Comparison of ENCODE assay signal across 18 cellular contexts in the genomic region with DNA sequence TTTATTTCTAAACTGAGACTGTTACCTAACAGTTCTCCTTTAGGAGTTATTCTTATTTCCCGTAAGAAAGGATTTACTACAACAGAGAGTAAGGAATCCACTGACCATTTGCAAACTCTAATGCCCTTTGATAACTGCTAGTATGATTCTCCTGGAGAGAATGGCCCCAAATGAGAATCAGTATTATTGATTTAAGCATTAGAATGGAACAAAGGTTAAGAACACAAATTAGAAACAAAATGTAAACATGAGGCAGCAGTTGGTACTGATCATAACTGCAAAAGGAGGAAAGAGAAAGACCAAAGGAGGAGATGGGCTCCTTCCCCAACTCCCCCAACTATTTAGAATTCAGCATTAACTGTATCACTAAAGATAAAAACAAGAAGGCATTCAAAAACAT. TPM values are rescaled to one million over a fixed set of nuclear protein-coding genes. Genes with fewer than 3 reads are reported as not detected.
A peak's percentile ranks its signal among the peaks of the same experiment; 100 is the strongest.
DNase-seq lines count a peak whose midpoint lies in the region; ATAC-seq, FAIRE-seq and TF ChIP-seq lines count a peak whose summit lies in the region.
"Had no signal": no experiment of that assay in that cellular context is flagged by ENCODE, and none has a peak within 500 bp of the region (broad histone marks: within the 10 kb centered on the region; RNA-seq: fewer than 3 reads in every experiment).

No MANE protein-coding gene starts in this region.

- H3K4me1 Mint-ChIP-seq in activated naive CD8-positive, alpha-beta T cell treated with anti-CD3 and anti-CD28 coated beads for 36 hours, result peaks cover 19% of the 10 kb centered on the region
- H3K4me1 Mint-ChIP-seq in activated naive CD8-positive, alpha-beta T cell treated with anti-CD3 and anti-CD28 coated beads, Interleukin-2, amount 50 U/mL, for 24 hours, result peaks cover 23% of the 10 kb centered on the region
- peaks cover 24% of the 10 kb centered on the region for H3K4me1 Mint-ChIP-seq in T-helper 17 cell

- CTCF ChIA-PET in HepG2 (lab: Yijun Ruan, JAX; ENCODE audit: low intra/inter-chr PET ratio, low total read pairs), result no interaction called here

- no peaks in the 10 kb centered on the region for H3K27me3 ChIP-seq in HepG2 (ENCODE audit: control insufficient read depth in 1 of 2, insufficient read depth in 2 of 2, low read length in 2 of 2)
- H3K27me3 ChIP-seq in thyroid gland, result no peaks in the 10 kb centered on the region
- H3K27me3 ChIP-seq: SJCRH30 had no signal

- H3K4me3 ChIP-seq in HepG2 (replicated peaks in 1 of 3; ENCODE audit: insufficient read depth in 1 of 3, low read depth in 2 of 3, low read length in 3 of 3) (no peak overlapping the region), thyroid gland (replicated peaks in 1 of 3) (no peak overlapping the region)
- H3K4me3 ChIP-seq: HAP-1, PC-9, SJCRH30 had no signal

- H3K27me3 Mint-ChIP-seq in activated naive CD8-positive, alpha-beta T cell treated with anti-CD3 and anti-CD28 coated beads for 36 hours, result no peaks in the 10 kb centered on the region
- no peaks in the 10 kb centered on the region for H3K27me3 Mint-ChIP-seq in activated naive CD8-positive, alpha-beta T cell treated with anti-CD3 and anti-CD28 coated beads, Interleukin-2, amount 50 U/mL, for 24 hours
- H3K27me3 Mint-ChIP-seq in T-helper 17 cell, result no peaks in the 10 kb centered on the region

- H3K4me2 ChIP-seq in HepG2 (ENCODE audit: low read depth, low read length), result peak overlapping the region; percentile 38; the same call in 1 of the 2 replicates
- H3K4me2 ChIP-seq: PC-9 had no signal

- peaks cover 15% of the 10 kb centered on the region for H3K4me1 ChIP-seq in HepG2 (ENCODE audit: insufficient read depth, low read length)
- H3K4me1 ChIP-seq in thyroid gland, result peaks cover 10 to 19% of the 10 kb centered on the region in 2 donors

- BruUV-seq in HepG2 (replicated peaks; lab: Mats Ljungman, UMichigan), result no TSS peak

- whole genome bisulfite sequencing in HepG2 (ENCODE audit: low lambda C conversion rate), result 60% methylated on average over 1 of the region's 1 CpG
- 91% methylated on average over 1 of the region's 1 CpG for WGBS in thyroid gland, 2 donors

- no peak overlapping the region for H3K4me3 Mint-ChIP-seq in activated naive CD8-positive, alpha-beta T cell treated with anti-CD3 and anti-CD28 coated beads for 36 hours
- no peak overlapping the region for H3K4me3 Mint-ChIP-seq in activated naive CD8-positive, alpha-beta T cell treated with anti-CD3 and anti-CD28 coated beads, Interleukin-2, amount 50 U/mL, for 24 hours
- H3K4me3 Mint-ChIP-seq in T-helper 17 cell, result no peak overlapping the region

- H3K9me3 ChIP-seq in T-helper 17 cell (ENCODE audit: control insufficient read depth, low read length, poor library complexity, severe bottlenecking) (no peaks in the 10 kb centered on the region), HepG2 (ENCODE audit: low read length) (no peaks in the 10 kb centered on the region), thyroid gland (no peaks in the 10 kb centered on the region)
- H3K9me3 ChIP-seq: HAP-1, SJCRH30 had no signal

- no peak for TF ChIP-seq CTCF in HepG2 (CRISPR knock-in tag; IDR thresholded peaks at IDR 0.05)
- TF ChIP-seq CTCF in thyroid gland (IDR thresholded peaks at IDR 0.05), result no peak

- no peaks in the 10 kb centered on the region for H3K79me2 ChIP-seq in HepG2 (ENCODE audit: insufficient read depth, low read length)

- POLR2A ChIA-PET in HepG2 (lab: Yijun Ruan, JAX), result no interaction called here

- no peak overlapping the region for H3K9ac ChIP-seq in HepG2 (ENCODE audit: insufficient read depth, low read depth, low read length)

- TF ChIP-seq RAD21 in HepG2 (CRISPR knock-in tag; IDR thresholded peaks at IDR 0.05), result no peak

- 0 out of 2 replicates have a peak, but pooled peaks cover 2% of the 10 kb centered on the region for H4K20me1 ChIP-seq in HepG2 (ENCODE audit: insufficient read depth, low read length)

- FAIRE-seq in HepG2 (lab: Jason Lieb, UNC), result no peak
- FAIRE-seq: GM19239 had no signal

- intact Hi-C loops in HepG2 (cut with micrococcal nuclease; ENCODE audit: unreplicated experiment), result no loop called here
- intact Hi-C loops in thyroid gland (cut with DNase I), result no loop called here

- H2AFZ ChIP-seq in HepG2 (ENCODE audit: low read length), result no peak overlapping the region
- H2AFZ ChIP-seq: PC-9 had no signal

- peak overlapping the region; percentile 5 for H3K27ac Mint-ChIP-seq in activated naive CD8-positive, alpha-beta T cell treated with anti-CD3 and anti-CD28 coated beads for 36 hours
- H3K27ac Mint-ChIP-seq in activated naive CD8-positive, alpha-beta T cell treated with anti-CD3 and anti-CD28 coated beads, Interleukin-2, amount 50 U/mL, for 24 hours, result no peak overlapping the region
- H3K27ac Mint-ChIP-seq in T-helper 17 cell, result peak overlapping the region; percentile 68

- no peak for ATAC-seq in activated naive CD8-positive, alpha-beta T cell treated with anti-CD3 and anti-CD28 coated beads, Interleukin-2, amount 50 U/mL, for 24 hours
- ATAC-seq in T-helper 17 cell, result no peak
- peak; percentile 78 for ATAC-seq in HepG2
- no peak for ATAC-seq in HG02623 (IDR thresholded peaks at IDR 0.05; ENCODE audit: unreplicated experiment)
- no peak for ATAC-seq in activated CD4-positive, CD25-positive, alpha-beta regulatory T cell treated with anti-CD3 and anti-CD28 coated beads, Interleukin-2, amount 50 U/mL, for 24 hours
- no peak for ATAC-seq in HG02798 (IDR thresholded peaks at IDR 0.05; ENCODE audit: poor library complexity, unreplicated experiment)

- H3K9me3 Mint-ChIP-seq in activated naive CD8-positive, alpha-beta T cell treated with anti-CD3 and anti-CD28 coated beads for 36 hours, result no peaks in the 10 kb centered on the region
- no peaks in the 10 kb centered on the region for H3K9me3 Mint-ChIP-seq in activated naive CD8-positive, alpha-beta T cell treated with anti-CD3 and anti-CD28 coated beads, Interleukin-2, amount 50 U/mL, for 24 hours

- H3K36me3 ChIP-seq in HepG2 (replicated peaks in 1 of 2; ENCODE audit: control insufficient read depth in 1 of 2, insufficient read depth in 2 of 2, low read length in 2 of 2), result peaks cover 2 to 23% of the 10 kb centered on the region in 2 experiments; a peak in 3 of 5 replicates
- no peaks in the 10 kb centered on the region for H3K36me3 ChIP-seq in thyroid gland

- H3K36me3 Mint-ChIP-seq in activated naive CD8-positive, alpha-beta T cell treated with anti-CD3 and anti-CD28 coated beads for 36 hours, result peaks cover 23% of the 10 kb centered on the region
- peaks cover 29% of the 10 kb centered on the region for H3K36me3 Mint-ChIP-seq in activated naive CD8-positive, alpha-beta T cell treated with anti-CD3 and anti-CD28 coated beads, Interleukin-2, amount 50 U/mL, for 24 hours (ENCODE audit: low read depth)
- H3K36me3 Mint-ChIP-seq in T-helper 17 cell (ENCODE audit: low read depth), result peaks cover 10% of the 10 kb centered on the region

- in situ Hi-C loops in HepG2 (cut with HindIII; ENCODE audit: extremely low pct_ligation_motif_present, low pct_unique_long_range_greater_than_20kb), result no loop called here

- peak overlapping the region; percentile 29 for H3K27ac ChIP-seq in HepG2 (ENCODE audit: extremely low read length, insufficient read depth, low read length)
- peak overlapping the region; percentile 5 to 67 (median 42) for H3K27ac ChIP-seq in thyroid gland
- H3K27ac ChIP-seq: C4-2B, PC-9, SJCRH30 had no signal

- no peak for TF ChIP-seq EP300 in HepG2 (IDR thresholded peaks at IDR 0.05; ENCODE audit: low read depth in 2 of 2, low read length in 2 of 2)
- TF ChIP-seq EP300 in HepG2 (CRISPR knock-in tag; IDR thresholded peaks at IDR 0.05; ENCODE audit: borderline replicate concordance), result no peak

- TF ChIP-seq POLR2A in HepG2 (IDR thresholded peaks at IDR 0.05; ENCODE audit: insufficient read depth in 1 of 2, low read depth in 2 of 2, low read length in 2 of 2) (no peak), thyroid gland (IDR thresholded peaks at IDR 0.05) (no peak)

- no peak for DNase-seq in activated naive CD8-positive, alpha-beta T cell treated with anti-CD3 and anti-CD28 coated beads for 36 hours
- DNase-seq in activated naive CD8-positive, alpha-beta T cell treated with anti-CD3 and anti-CD28 coated beads, Interleukin-2, amount 50 U/mL, for 24 hours, result no peak
- DNase-seq in T-helper 17 cell (no peak), HepG2 (ENCODE audit: low spot score) (peak; percentile 24), thyroid gland (no peak)
- DNase-seq: IMR-90, Kasumi-1, MM.1S, NCI-H1105, NCI-H187 treated with DMSO at 0.1 percent for 48 hours, PC-9, SJCRH30 had no signal

RNA-seq across cellular contexts. Expression of gene PSIP1, which starts 30.7 kb away (rescaled TPM):
- total RNA-seq in activated naive CD8-positive, alpha-beta T cell treated with anti-CD3 and anti-CD28 coated beads for 36 hours, result 100 to 1,000 TPM; 109 to 121 TPM
- total RNA-seq in T-helper 17 cell (100 to 1,000 TPM; 115 to 117 TPM), HepG2 (2016; rRNA removed; fragmentation: Illumina TruSeq; extraction: Trizol) (46.4 and 53.8 TPM in 2 replicates), thyroid gland (100 to 1,000 TPM in 1 of 4 donors, 10 to 100 TPM in 3; 52.9 to 103 (median 62.7) TPM)
- total RNA-seq in HepG2 (2016; cell fraction: cytosol; rRNA removed; fragmentation: Illumina TruSeq; extraction: Trizol; ENCODE audit: low read depth), result 6.3 and 7.4 TPM in 2 replicates
- total RNA-seq in HepG2 (2016; cell fraction: insoluble cytoplasmic fraction; rRNA removed; fragmentation: Illumina TruSeq; extraction: Trizol), result 50.2 and 53.9 TPM in 2 replicates
- total RNA-seq in HepG2 (2016; cell fraction: membrane; rRNA removed; fragmentation: Illumina TruSeq; extraction: Trizol), result 13.7 and 15.7 TPM in 2 replicates
- total RNA-seq in HepG2 (2016; cell fraction: nucleus; rRNA removed; fragmentation: Illumina TruSeq; extraction: Trizol), result 47.1 and 48.0 TPM in 2 replicates
- 9.6 and 12.6 TPM in 2 replicates for polyA plus RNA-seq in HepG2 (2011; rRNA removed)
- 3.4 and 5.6 TPM in 2 replicates for polyA plus RNA-seq in HepG2 (2011; cell fraction: cytosol; rRNA removed)
- polyA plus RNA-seq in HepG2 (2011; cell fraction: nucleus; rRNA removed), result 8.4 and 9.1 TPM in 2 replicates
- 29.2 and 39.0 TPM in 2 replicates for polyA plus RNA-seq in HepG2 (2012)
- polyA plus RNA-seq in HepG2 (2016; cell fraction: cytosol; fragmentation: Illumina TruSeq; extraction: Trizol; ENCODE audit: low read depth), result 4.6 and 4.9 TPM in 2 replicates
- 71.0 and 75.7 TPM in 2 replicates for polyA plus RNA-seq in HepG2 (2016; cell fraction: insoluble cytoplasmic fraction; fragmentation: Illumina TruSeq; extraction: Trizol; ENCODE audit: low read depth)
- 9.5 TPM in 2 replicates for polyA plus RNA-seq in HepG2 (2016; cell fraction: membrane; fragmentation: Illumina TruSeq; extraction: Trizol; ENCODE audit: low read depth)
- polyA plus RNA-seq in HepG2 (2016; cell fraction: nucleus; fragmentation: Illumina TruSeq; extraction: Trizol; ENCODE audit: insufficient read depth, low read depth), result 52.5 and 57.6 TPM in 2 replicates
- 4.7 and 19.9 TPM in 2 replicates for polyA minus RNA-seq in HepG2 (2011; rRNA and poly(A)+ RNA removed; ENCODE audit: low replicate concordance)
- 10.2 and 13.1 TPM in 2 replicates for polyA minus RNA-seq in HepG2 (2011; cell fraction: cytosol; rRNA and poly(A)+ RNA removed)
- polyA minus RNA-seq in HepG2 (2011; cell fraction: nucleus; rRNA and poly(A)+ RNA removed), result 46.7 and 47.2 TPM in 2 replicates

RNA-seq across cellular contexts. Expression of gene SNAPC3, which starts 57.4 kb away (rescaled TPM):
- 10 to 100 TPM; 20.4 to 22.8 TPM for total RNA-seq in activated naive CD8-positive, alpha-beta T cell treated with anti-CD3 and anti-CD28 coated beads for 36 hours
- total RNA-seq in T-helper 17 cell (10 to 100 TPM in 1 of 2 donors, 1 to 10 TPM in 1; 9.1 to 12.0 TPM), HepG2 (2016; rRNA removed; fragmentation: Illumina TruSeq; extraction: Trizol) (25.5 and 25.6 TPM in 2 replicates), thyroid gland (10 to 100 TPM; 32.4 to 51.3 (median 34.2) TPM)
- 3.6 and 4.5 TPM in 2 replicates for total RNA-seq in HepG2 (2016; cell fraction: cytosol; rRNA removed; fragmentation: Illumina TruSeq; extraction: Trizol; ENCODE audit: low read depth)
- 24.0 and 25.0 TPM in 2 replicates for total RNA-seq in HepG2 (2016; cell fraction: insoluble cytoplasmic fraction; rRNA removed; fragmentation: Illumina TruSeq; extraction: Trizol)
- total RNA-seq in HepG2 (2016; cell fraction: membrane; rRNA removed; fragmentation: Illumina TruSeq; extraction: Trizol), result 8.1 and 9.1 TPM in 2 replicates
- 39.1 TPM in 2 replicates for total RNA-seq in HepG2 (2016; cell fraction: nucleus; rRNA removed; fragmentation: Illumina TruSeq; extraction: Trizol)
- 20.8 and 26.0 TPM in 2 replicates for polyA plus RNA-seq in HepG2 (2011; rRNA removed)
- polyA plus RNA-seq in HepG2 (2011; cell fraction: cytosol; rRNA removed), result 11.3 and 14.4 TPM in 2 replicates
- polyA plus RNA-seq in HepG2 (2011; cell fraction: nucleus; rRNA removed), result 28.8 and 32.5 TPM in 2 replicates
- polyA plus RNA-seq in HepG2 (2012), result 17.5 and 20.8 TPM in 2 replicates
- 2.1 and 2.3 TPM in 2 replicates for polyA plus RNA-seq in HepG2 (2016; cell fraction: cytosol; fragmentation: Illumina TruSeq; extraction: Trizol; ENCODE audit: low read depth)
- polyA plus RNA-seq in HepG2 (2016; cell fraction: insoluble cytoplasmic fraction; fragmentation: Illumina TruSeq; extraction: Trizol; ENCODE audit: low read depth), result 25.8 and 27.1 TPM in 2 replicates
- 4.4 and 4.9 TPM in 2 replicates for polyA plus RNA-seq in HepG2 (2016; cell fraction: membrane; fragmentation: Illumina TruSeq; extraction: Trizol; ENCODE audit: low read depth)
- polyA plus RNA-seq in HepG2 (2016; cell fraction: nucleus; fragmentation: Illumina TruSeq; extraction: Trizol; ENCODE audit: insufficient read depth, low read depth), result 32.4 and 33.8 TPM in 2 replicates
- 8.8 and 12.1 TPM in 2 replicates for polyA minus RNA-seq in HepG2 (2011; rRNA and poly(A)+ RNA removed; ENCODE audit: low replicate concordance)
- polyA minus RNA-seq in HepG2 (2011; cell fraction: cytosol; rRNA and poly(A)+ RNA removed), result 14.5 and 18.6 TPM in 2 replicates
- polyA minus RNA-seq in HepG2 (2011; cell fraction: nucleus; rRNA and poly(A)+ RNA removed), result 72.5 and 83.2 TPM in 2 replicates
